In the genomic region with DNA sequence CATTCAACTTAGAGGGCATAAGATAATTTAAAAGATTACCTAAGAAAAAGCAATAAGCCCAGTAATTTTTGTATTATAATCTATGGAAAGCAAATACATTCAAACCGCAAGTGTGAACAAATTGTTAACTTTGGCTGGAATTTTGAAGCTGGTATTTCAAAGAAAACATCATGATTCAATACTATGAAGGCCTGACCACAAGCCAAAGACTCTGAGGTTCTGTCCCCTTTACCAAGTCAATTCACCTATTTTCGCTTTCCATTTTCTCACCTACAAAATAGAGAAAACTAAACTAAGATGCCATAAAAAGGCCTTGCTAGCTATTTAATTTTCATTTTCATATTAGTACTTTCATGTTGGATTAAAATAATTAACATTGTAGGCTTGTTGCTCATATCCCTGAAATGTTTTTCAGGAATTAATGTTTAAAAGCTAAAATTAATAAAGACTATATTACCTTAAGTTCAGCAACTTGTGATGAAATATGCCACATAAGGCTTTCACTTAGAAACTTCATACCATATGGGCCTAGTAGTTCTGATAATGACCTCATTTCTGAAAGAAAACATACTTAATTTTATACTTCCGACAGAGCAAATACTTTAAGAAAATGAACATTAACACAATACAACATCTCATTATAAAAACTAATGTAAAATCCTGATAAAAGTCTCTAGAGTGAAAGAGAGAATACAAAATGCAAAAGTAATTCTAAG, we compare ENCODE assay signal across 14 cellular contexts.
DNase-seq lines count a peak whose midpoint lies in the region; ATAC-seq lines count a peak whose summit lies in the region.
"Had no signal": no experiment of that assay in that cellular context is flagged by ENCODE, and none has a peak within 500 bp of the region (broad histone marks: within the 10 kb centered on the region; RNA-seq: fewer than 3 reads in every experiment).

No MANE protein-coding gene starts in this region.

- CTCF ChIA-PET in activated naive CD4-positive, alpha-beta T cell treated with anti-CD3 and anti-CD28 coated beads for 36 hours (lab: Charles Lee): no interaction called here
- CTCF ChIA-PET in activated CD8-positive, alpha-beta T cell treated with anti-CD3 and anti-CD28 coated beads, Interleukin-2, amount 10 ng/mL, durations not matched to agents 7 days and 5 days (lab: Charles Lee): no interaction called here

- peak; percentile 60 for ATAC-seq in HG02763 (IDR thresholded peaks at IDR 0.05; ENCODE audit: unreplicated experiment)
- ATAC-seq in activated CD8-positive, alpha-beta T cell treated with anti-CD3 and anti-CD28 coated beads, Interleukin-2, amount 10 ng/mL, durations not matched to agents 7 days and 5 days: peak; percentile 75
- ATAC-seq: left lung had no signal

- no peaks in the 10 kb centered on the region for H3K27me3 Mint-ChIP-seq in activated naive CD4-positive, alpha-beta T cell treated with anti-CD3 and anti-CD28 coated beads for 36 hours (ENCODE audit: low read depth)
- no peaks in the 10 kb centered on the region for H3K27me3 Mint-ChIP-seq in activated CD8-positive, alpha-beta T cell treated with anti-CD3 and anti-CD28 coated beads, Interleukin-2, amount 10 ng/mL, durations not matched to agents 7 days and 5 days (ENCODE audit: low read depth)

- intact Hi-C loops in activated naive CD4-positive, alpha-beta T cell treated with anti-CD3 and anti-CD28 coated beads for 36 hours (cut with micrococcal nuclease): no loop called here

- POLR2A ChIA-PET in activated CD8-positive, alpha-beta T cell treated with anti-CD3 and anti-CD28 coated beads, Interleukin-2, amount 10 ng/mL, durations not matched to agents 7 days and 5 days (lab: Charles Lee): no interaction called here

- H3K4me3 Mint-ChIP-seq in activated naive CD4-positive, alpha-beta T cell treated with anti-CD3 and anti-CD28 coated beads for 36 hours: no peak overlapping the region
- peak overlapping the region; percentile 18 for H3K4me3 Mint-ChIP-seq in activated CD8-positive, alpha-beta T cell treated with anti-CD3 and anti-CD28 coated beads, Interleukin-2, amount 10 ng/mL, durations not matched to agents 7 days and 5 days

- peaks cover 2% of the 10 kb centered on the region for H3K4me1 Mint-ChIP-seq in activated naive CD4-positive, alpha-beta T cell treated with anti-CD3 and anti-CD28 coated beads for 36 hours (ENCODE audit: low read depth)
- peaks cover 39% of the 10 kb centered on the region for H3K4me1 Mint-ChIP-seq in activated CD8-positive, alpha-beta T cell treated with anti-CD3 and anti-CD28 coated beads, Interleukin-2, amount 10 ng/mL, durations not matched to agents 7 days and 5 days (ENCODE audit: low read depth)

- H3K27ac Mint-ChIP-seq in activated naive CD4-positive, alpha-beta T cell treated with anti-CD3 and anti-CD28 coated beads for 36 hours: no peak overlapping the region
- peak overlapping the region; percentile 76 for H3K27ac Mint-ChIP-seq in activated CD8-positive, alpha-beta T cell treated with anti-CD3 and anti-CD28 coated beads, Interleukin-2, amount 10 ng/mL, durations not matched to agents 7 days and 5 days

- peak; percentile 4 for DNase-seq in activated naive CD4-positive, alpha-beta T cell treated with anti-CD3 and anti-CD28 coated beads for 36 hours
- no peak for DNase-seq in activated naive CD4-positive, alpha-beta T cell treated with anti-CD3 and anti-CD28 coated beads, Interleukin-2, amount 50 U/mL, for 16 hours
- peak; percentile 47 for DNase-seq in activated CD8-positive, alpha-beta T cell treated with anti-CD3 and anti-CD28 coated beads, Interleukin-2, amount 10 ng/mL, durations not matched to agents 7 days and 5 days
- DNase-seq in stromal cell of bone marrow (ENCODE audit: low read depth) (peak; percentile 37), inferior parietal cortex (ENCODE audit: extremely low spot score) (no peak), ureter (ENCODE audit: low spot score) (no peak), HUDEP-2 (lab: John Stamatoyannopoulos, UW; ENCODE audit: unreplicated experiment in 76 of 76) (no peak)
- DNase-seq: foreskin fibroblast; left lung; NCI-H1417; NK-92 treated with Interleukin-12 subunit alpha and Interleukin-12 subunit beta, amount 100 ng/mL, for 24 hours; ovary; tibial artery had no signal

- peaks cover 8% of the 10 kb centered on the region for H3K36me3 Mint-ChIP-seq in activated naive CD4-positive, alpha-beta T cell treated with anti-CD3 and anti-CD28 coated beads for 36 hours (ENCODE audit: low read depth)
- peaks cover 11% of the 10 kb centered on the region for H3K36me3 Mint-ChIP-seq in activated CD8-positive, alpha-beta T cell treated with anti-CD3 and anti-CD28 coated beads, Interleukin-2, amount 10 ng/mL, durations not matched to agents 7 days and 5 days (ENCODE audit: low read depth)

- no peaks in the 10 kb centered on the region for H3K9me3 Mint-ChIP-seq in activated naive CD4-positive, alpha-beta T cell treated with anti-CD3 and anti-CD28 coated beads for 36 hours
- no peaks in the 10 kb centered on the region for H3K9me3 Mint-ChIP-seq in activated CD8-positive, alpha-beta T cell treated with anti-CD3 and anti-CD28 coated beads, Interleukin-2, amount 10 ng/mL, durations not matched to agents 7 days and 5 days (ENCODE audit: insufficient read depth)

Comparison
In these comparisons a context has a peak if more than half of its experiments do, and no peak if none do; other contexts are left out.
1. DNase-seq: peak in activated naive CD4-positive, alpha-beta T cell treated with anti-CD3 and anti-CD28 coated beads for 36 hours (single experiment), activated CD8-positive, alpha-beta T cell treated with anti-CD3 and anti-CD28 coated beads, Interleukin-2, amount 10 ng/mL, durations not matched to agents 7 days and 5 days (single experiment) and stromal cell of bone marrow (single experiment); none in activated naive CD4-positive, alpha-beta T cell treated with anti-CD3 and anti-CD28 coated beads, Interleukin-2, amount 50 U/mL, for 16 hours (single experiment), inferior parietal cortex (single experiment), ureter (single experiment) and HUDEP-2 (0 of 76).